ENCODE assay signal across 10 cellular contexts in genomic region chr16:66874079-66874775, GRCh38. TPM values are rescaled to one million over a fixed set of nuclear protein-coding genes. Genes with fewer than 3 reads are reported as not detected.
A peak's percentile ranks its signal among the peaks of the same experiment; 100 is the strongest.
DNase-seq lines count a peak whose midpoint lies in the region; ATAC-seq and TF ChIP-seq lines count a peak whose summit lies in the region.
"Had no signal": no experiment of that assay in that cellular context is flagged by ENCODE, and none has a peak within 500 bp of the region (broad histone marks: within the 10 kb centered on the region; RNA-seq: fewer than 3 reads in every experiment).

No MANE protein-coding gene starts in this region.

- H3K9me3 Mint-ChIP-seq in activated CD4-positive, alpha-beta T cell treated with anti-CD3 and anti-CD28 coated beads, Interleukin-2, amount 10 ng/mL, durations not matched to agents 7 days and 5 days: peaks cover 3% of the 10 kb centered on the region

- POLR2A ChIA-PET in activated CD4-positive, alpha-beta T cell treated with anti-CD3 and anti-CD28 coated beads, Interleukin-2, amount 10 ng/mL, durations not matched to agents 7 days and 5 days (lab: Charles Lee): interaction anchor here (0.7 kb wide), 1 partner anchor 37 kb away, joined by 3 read pairs; no protein-coding TSS in a partner anchor

- peak overlapping the region; percentile 90 for H3K27ac Mint-ChIP-seq in activated CD4-positive, alpha-beta T cell treated with anti-CD3 and anti-CD28 coated beads, Interleukin-2, amount 10 ng/mL, durations not matched to agents 7 days and 5 days

- peak overlapping the region; percentile 63 for H3K27ac ChIP-seq in RWPE2 (ENCODE audit: poor library complexity, severe bottlenecking)

- H3K4me1 Mint-ChIP-seq in activated CD4-positive, alpha-beta T cell treated with anti-CD3 and anti-CD28 coated beads, Interleukin-2, amount 10 ng/mL, durations not matched to agents 7 days and 5 days: peaks cover 45% of the 10 kb centered on the region

- no peaks in the 10 kb centered on the region for H3K36me3 Mint-ChIP-seq in activated CD4-positive, alpha-beta T cell treated with anti-CD3 and anti-CD28 coated beads, Interleukin-2, amount 10 ng/mL, durations not matched to agents 7 days and 5 days (ENCODE audit: low read depth)

- no peaks in the 10 kb centered on the region for H3K36me3 ChIP-seq in RWPE2 (ENCODE audit: low read depth)

- CTCF ChIA-PET in activated CD4-positive, alpha-beta T cell treated with anti-CD3 and anti-CD28 coated beads, Interleukin-2, amount 10 ng/mL, durations not matched to agents 7 days and 5 days (lab: Charles Lee): interaction anchor here (0.6 to 2.0 kb wide), 9 partner anchors 21 to 359 kb away, joined by 3 to 14 read pairs (median 5); partner anchors contain the start of genes DYNC1LI2 and NAE1

- no peak for ATAC-seq in RWPE2 (ENCODE audit: low read depth)
- ATAC-seq in HG03354 (IDR thresholded peaks at IDR 0.05; ENCODE audit: poor library complexity, severe bottlenecking, unreplicated experiment): no peak

- DNase-seq in activated CD4-positive, alpha-beta T cell treated with anti-CD3 and anti-CD28 coated beads, Interleukin-2, amount 10 ng/mL, durations not matched to agents 7 days and 5 days: peak; percentile 20
- no peak for DNase-seq in activated CD4-positive, alpha-beta T cell treated with anti-CD3 and anti-CD28 coated beads, Interleukin-2, amount 50 U/mL, for 1 hour
- DNase-seq in RWPE2 (ENCODE audit: low spot score): no peak
- DNase-seq in fibroblast of gingiva (ENCODE audit: low read depth): peak; percentile 70
- peak; percentile 54 for DNase-seq in stromal cell of bone marrow (ENCODE audit: low read depth)
- DNase-seq in ecto neural progenitor cell (ENCODE audit: low spot score): no peak
- no peak for DNase-seq in NCI-H1105 treated with DMSO at 0.1 percent for 48 hours (lab: John Stamatoyannopoulos, UW)
- DNase-seq: NCI-H510A treated with DMSO at 0.1 percent for 48 hours had no signal

- no peak overlapping the region for H3K4me3 ChIP-seq in RWPE2 (ENCODE audit: severe bottlenecking)

- no peaks in the 10 kb centered on the region for H3K27me3 Mint-ChIP-seq in activated CD4-positive, alpha-beta T cell treated with anti-CD3 and anti-CD28 coated beads, Interleukin-2, amount 10 ng/mL, durations not matched to agents 7 days and 5 days

- H3K4me3 Mint-ChIP-seq in activated CD4-positive, alpha-beta T cell treated with anti-CD3 and anti-CD28 coated beads, Interleukin-2, amount 10 ng/mL, durations not matched to agents 7 days and 5 days: peak overlapping the region; percentile 30

- TF ChIP-seq CTCF in RWPE2 (IDR thresholded peaks at IDR 0.05; ENCODE audit: poor library complexity, severe bottlenecking): no peak

- H3K4me1 ChIP-seq in RWPE2 (ENCODE audit: insufficient read depth, poor library complexity, severe bottlenecking): peaks cover 3% of the 10 kb centered on the region

- H3K27me3 ChIP-seq in RWPE2 (ENCODE audit: insufficient read depth, poor library complexity, severe bottlenecking): no peaks in the 10 kb centered on the region

- H3K9me3 ChIP-seq in RWPE2 (ENCODE audit: severe bottlenecking): no peaks in the 10 kb centered on the region

RNA-seq across cellular contexts. Expression of gene PDP2, which starts 6.1 kb away (rescaled TPM):
- total RNA-seq in activated CD4-positive, alpha-beta T cell treated with anti-CD3 and anti-CD28 coated beads, Interleukin-2, amount 10 ng/mL, durations not matched to agents 7 days and 5 days: 10 to 100 TPM; 20.8 to 21.4 TPM

RNA-seq across cellular contexts. Expression of gene CA7, which starts 30.0 kb away (rescaled TPM):
- not detected for total RNA-seq in activated CD4-positive, alpha-beta T cell treated with anti-CD3 and anti-CD28 coated beads, Interleukin-2, amount 10 ng/mL, durations not matched to agents 7 days and 5 days
- total RNA-seq: liver had no signal

RNA-seq across cellular contexts. Expression of gene NAE1, which starts 43.5 kb away (rescaled TPM):
- total RNA-seq in activated CD4-positive, alpha-beta T cell treated with anti-CD3 and anti-CD28 coated beads, Interleukin-2, amount 10 ng/mL, durations not matched to agents 7 days and 5 days: 10 to 100 TPM; 62.5 to 72.6 TPM

RNA-seq across cellular contexts. Expression of gene CDH16, which starts 44.5 kb away (rescaled TPM):
- not detected for total RNA-seq in activated CD4-positive, alpha-beta T cell treated with anti-CD3 and anti-CD28 coated beads, Interleukin-2, amount 10 ng/mL, durations not matched to agents 7 days and 5 days

RNA-seq across cellular contexts. Expression of gene RRAD, which starts 51.1 kb away (rescaled TPM):
- under 1 TPM; 0.20 to 0.23 TPM for total RNA-seq in activated CD4-positive, alpha-beta T cell treated with anti-CD3 and anti-CD28 coated beads, Interleukin-2, amount 10 ng/mL, durations not matched to agents 7 days and 5 days

Comparison
In these comparisons a context has a peak if more than half of its experiments do, and no peak if none do; other contexts are left out.
1. DNase-seq: peak in activated CD4-positive, alpha-beta T cell treated with anti-CD3 and anti-CD28 coated beads, Interleukin-2, amount 10 ng/mL, durations not matched to agents 7 days and 5 days (single experiment), fibroblast of gingiva (single experiment) and stromal cell of bone marrow (single experiment); none in activated CD4-positive, alpha-beta T cell treated with anti-CD3 and anti-CD28 coated beads, Interleukin-2, amount 50 U/mL, for 1 hour (single experiment), RWPE2 (single experiment), ecto neural progenitor cell (single experiment) and NCI-H1105 treated with DMSO at 0.1 percent for 48 hours (single experiment).